Comparison of ENCODE assay signal across 28 cellular contexts in the genomic region with DNA sequence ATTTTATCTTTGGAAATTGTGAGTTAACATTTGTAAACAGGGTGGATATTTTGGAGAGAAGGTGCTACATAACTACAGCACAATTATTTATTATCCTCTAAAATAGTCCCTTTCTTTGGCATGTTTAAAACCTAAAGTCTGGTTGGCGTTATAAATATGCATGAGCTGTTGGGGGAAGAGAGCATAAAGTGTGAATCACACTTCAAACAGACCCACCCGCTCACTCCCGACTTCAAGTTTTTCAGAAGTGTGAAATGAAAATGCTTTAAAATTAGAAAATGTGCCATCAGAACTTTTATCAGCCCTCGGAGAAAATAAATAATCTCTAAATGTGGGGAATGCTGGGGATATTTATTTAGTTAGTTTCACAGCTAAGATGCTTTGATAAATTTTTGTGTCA.
"Had no signal": no experiment of that assay in that cellular context is flagged by ENCODE, and none has a peak within 500 bp of the region (broad histone marks: within the 10 kb centered on the region; RNA-seq: fewer than 3 reads in every experiment).

No MANE protein-coding gene starts in this region.

- ATAC-seq: activated CD8-positive, alpha-beta T cell treated with anti-CD3 and anti-CD28 coated beads for 36 hours; activated naive CD4-positive, alpha-beta T cell treated with anti-CD3 and anti-CD28 coated beads, Interleukin-2, amount 50 U/mL, for 72 hours; activated T-cell treated with anti-CD3 and anti-CD28 coated beads, Interleukin-2, amount 50 U/mL, for 4 hours; activated T-cell treated with anti-CD3 and anti-CD28 coated beads, Interleukin-2, amount 50 U/mL, for 72 hours; activated T-helper 17 cell treated with anti-CD3 and anti-CD28 coated beads, Interleukin-2, amount 50 U/mL, for 72 hours had no signal

- DNase-seq: activated B cell treated with CpG ODN at 0.5 μM for 24 hours; activated CD4-positive, alpha-beta memory T cell treated with anti-CD3 and anti-CD28 coated beads for 36 hours; activated CD4-positive, alpha-beta T cell treated with anti-CD3 and anti-CD28 coated beads for 4 hours; activated CD4-positive, alpha-beta T cell treated with anti-CD3 and anti-CD28 coated beads, Interleukin-2, amount 10 ng/mL, durations not matched to agents 24 days and 14 days; activated CD4-positive, alpha-beta T cell treated with anti-CD3 and anti-CD28 coated beads, Interleukin-2, amount 50 U/mL, for 1 hour; activated CD4-positive, alpha-beta T cell treated with anti-CD3 and anti-CD28 coated beads, Interleukin-2, amount 50 U/mL, for 4 hours; activated CD4-positive, CD25-positive, alpha-beta regulatory T cell treated with anti-CD3 and anti-CD28 coated beads, Interleukin-2, amount 50 U/mL, for 72 hours; activated CD8-positive, alpha-beta memory T cell treated with anti-CD3 and anti-CD28 coated beads, Interleukin-2, amount 50 U/mL, for 4 hours; activated CD8-positive, alpha-beta T cell treated with anti-CD3 and anti-CD28 coated beads for 36 hours; activated effector memory CD4-positive, alpha-beta T cell treated with anti-CD3 and anti-CD28 coated beads, Interleukin-2, amount 50 U/mL, for 16 hours; activated gamma-delta T cell treated with Interleukin-2 at 50 U/mL for 16 hours; activated naive CD4-positive, alpha-beta T cell; activated naive CD4-positive, alpha-beta T cell treated with anti-CD3 and anti-CD28 coated beads for 36 hours; activated naive CD4-positive, alpha-beta T cell treated with anti-CD3 and anti-CD28 coated beads, Interleukin-2, amount 50 U/mL, for 16 hours; activated naive CD8-positive, alpha-beta T cell treated with anti-CD3 and anti-CD28 coated beads for 36 hours; activated T-cell treated with anti-CD3 and anti-CD28 coated beads for 4 hours; activated T-cell treated with anti-CD3 and anti-CD28 coated beads, Interleukin-2, amount 50 U/mL, for 1 hour; activated T-cell treated with anti-CD3 and anti-CD28 coated beads, Interleukin-2, amount 50 U/mL, for 4 hours; activated T-cell treated with anti-CD3 and anti-CD28 coated beads, Interleukin-2, amount 50 U/mL, for 72 hours; adrenal gland; amniotic stem cell; aorta; cerebellar nuclear complex; T-helper 1 cell; T-helper 2 cell; T-helper 9 cell had no signal
